In genomic region chr1:205321959-205322283, GRCh38 we compare ENCODE assay signal across 8 cellular contexts. TPM values are rescaled to one million over a fixed set of nuclear protein-coding genes. Genes with fewer than 3 reads are reported as not detected.
DNase-seq lines count a peak whose midpoint lies in the region; ATAC-seq, FAIRE-seq and TF ChIP-seq lines count a peak whose summit lies in the region.

No MANE protein-coding gene starts in this region.

- intact Hi-C loops in GM12878 (cut with micrococcal nuclease; ENCODE audit: unreplicated experiment) = loop anchor here (2.0 kb wide), 1 partner anchor 37 kb away; no protein-coding TSS in a partner anchor

- H2AFZ ChIP-seq in GM12878 (ENCODE audit: control insufficient read depth, low read depth, low read length) = no peak overlapping the region

- CTCF ChIA-PET in GM12878 (lab: Yijun Ruan, JAX) = interaction anchor here (1.0 to 59.5 kb wide), 6 partner anchors 8 to 92 kb away, joined by 3 to 2333 read pairs (median 4); no protein-coding TSS in a partner anchor

- RAD21 ChIA-PET in GM12878 (lab: Charles Lee; ENCODE audit: unreplicated experiment) = interaction anchor here (0.7 to 23.9 kb wide), 10 partner anchors 8 to 366 kb away, joined by 3 to 892 read pairs (median 5); no protein-coding TSS in a partner anchor

- 24% methylated on average over 5 of the region's 5 CpGs for WGBS in GM12878 (ENCODE audit: insufficient coverage, insufficient replicate concordance, low lambda C conversion rate, missing lambda C conversion rate)

- SMC1A ChIA-PET in GM12878 (lab: Charles Lee; ENCODE audit: uncharacterized antibody, unreplicated experiment) = interaction anchor here (0.9 to 35.1 kb wide), 5 partner anchors 10 to 163 kb away, joined by 3 to 1445 read pairs (median 4); partner anchors contain the start of gene TMCC2

- peaks cover 0 to 2% (median 0%) of the 10 kb centered on the region in 5 donors for H3K27me3 Mint-ChIP-seq in naive thymus-derived CD8-positive, alpha-beta T cell

- H3K4me1 ChIP-seq in GM12878 (ENCODE audit: control insufficient read depth, insufficient read depth, low read length) = peaks cover 13% of the 10 kb centered on the region

- peaks cover 0 to 10% (median 0%) of the 10 kb centered on the region in 9 donors for H3K9me3 Mint-ChIP-seq in naive thymus-derived CD8-positive, alpha-beta T cell

- H4K20me1 ChIP-seq in GM12878 (ENCODE audit: control insufficient read depth, insufficient read depth) = no peaks in the 10 kb centered on the region; the same call in 1 of the 2 replicates

- no peak; the same call in 2 of the 3 replicates for ATAC-seq in GM12878
- no peak for ATAC-seq in naive thymus-derived CD8-positive, alpha-beta T cell
- ATAC-seq in GM18519 (IDR thresholded peaks at IDR 0.05; ENCODE audit: low FRiP score, unreplicated experiment) = no peak

- POLR2A ChIA-PET in GM12878 (lab: Charles Lee) = interaction anchor here (2.4 to 8.0 kb wide), 4 partner anchors 27 to 49 kb away, joined by 10 to 91 read pairs (median 56); no protein-coding TSS in a partner anchor
- POLR2A ChIA-PET in naive thymus-derived CD8-positive, alpha-beta T cell (lab: Charles Lee) = interaction anchor here (1.5 to 22.9 kb wide), 6 partner anchors 8 to 47 kb away, joined by 4 to 590 read pairs (median 141); no protein-coding TSS in a partner anchor

- peaks cover 12 to 23% (median 12%) of the 10 kb centered on the region in 3 donors for H3K36me3 Mint-ChIP-seq in naive thymus-derived CD8-positive, alpha-beta T cell

- TF ChIP-seq EP300 in GM12878 (IDR thresholded peaks at IDR 0.05; ENCODE audit: borderline replicate concordance in 1 of 2, control insufficient read depth in 1 of 2, low read depth in 2 of 2, low read length in 2 of 2) = no peak

- H3K27ac Mint-ChIP-seq in naive thymus-derived CD8-positive, alpha-beta T cell = peak overlapping the region in 9 of 10 donors; percentile 61 to 98 (median 92)

- no peak overlapping the region for H3K4me2 ChIP-seq in GM12878 (ENCODE audit: control insufficient read depth, insufficient read depth)

- H3K9ac ChIP-seq in GM12878 (ENCODE audit: control insufficient read depth, insufficient read depth, low read length) = no peak overlapping the region

- no peaks in the 10 kb centered on the region; the same call in 2 of the 3 replicates for H3K9me3 ChIP-seq in GM12878 (replicated peaks; ENCODE audit: control insufficient read depth, insufficient read depth, low read length)

- in situ Hi-C loops in GM12878 (cut with MboI) = loop anchor here (5.0 kb wide), 1 partner anchor 40 kb away; no protein-coding TSS in a partner anchor

- H3K79me2 ChIP-seq in GM12878 (ENCODE audit: control insufficient read depth, insufficient read depth, low read length) = no peaks in the 10 kb centered on the region

- H3K36me3 ChIP-seq in GM12878 (ENCODE audit: control insufficient read depth in 2 of 2, insufficient read depth in 2 of 2, low read length in 1 of 2) = no peaks in the 10 kb centered on the region

- no TSS peak for BruUV-seq in GM12878 (replicated peaks; lab: Mats Ljungman, UMichigan)

- peaks cover 40 to 78% (median 65%) of the 10 kb centered on the region in 4 donors for H3K4me1 Mint-ChIP-seq in naive thymus-derived CD8-positive, alpha-beta T cell

- no peak for FAIRE-seq in GM12878 (lab: Jason Lieb, UNC)

- DNase-seq in HFF-Myc (ENCODE audit: extremely low read depth, low read depth) = no peak
- no peak for DNase-seq in GM12878 (ENCODE audit: low read depth, low spot score)
- DNase-seq in naive thymus-derived CD8-positive, alpha-beta T cell = no peak
- no peak for DNase-seq in HuH-7 (ENCODE audit: low spot score)
- DNase-seq in activated gamma-delta T cell treated with Interleukin-2 at 50 U/mL for 16 hours = no peak
- DNase-seq in activated CD4-positive, CD25-positive, alpha-beta regulatory T cell (lab: John Stamatoyannopoulos, UW) = no peak

- TF ChIP-seq CTCF in 22Rv1 (IDR thresholded peaks at IDR 0.05) (no peak), HFF-Myc (IDR thresholded peaks at IDR 0.05; ENCODE audit: low read depth, low read length, missing control alignments) (no peak), GM12878 (IDR thresholded peaks at IDR 0.05 in 2 of 3, conservative IDR thresholded peaks at IDR 0.05 in 1 of 3; ENCODE audit: control insufficient read depth in 2 of 3, extremely low read depth in 1 of 3, insufficient read depth in 1 of 3, low read depth in 3 of 3, low read length in 3 of 3) (no peak)

- peak overlapping the region; percentile 92 to 100 (median 98) for H3K4me3 Mint-ChIP-seq in naive thymus-derived CD8-positive, alpha-beta T cell

- peaks cover 2 to 8% of the 10 kb centered on the region in 2 experiments; a peak in 3 of 4 replicates for H3K27me3 ChIP-seq in GM12878 (replicated peaks in 1 of 2; ENCODE audit: control insufficient read depth in 2 of 2, insufficient read depth in 2 of 2, low read length in 1 of 2)

- no peak for TF ChIP-seq POLR2A in GM12878 (IDR thresholded peaks at IDR 0.05; ENCODE audit: low read depth, low read length)

- no peak for TF ChIP-seq RAD21 in GM12878 (IDR thresholded peaks at IDR 0.05; ENCODE audit: insufficient read depth, low read depth, low read length)

- peak overlapping the region; percentile 89 for H3K4me3 ChIP-seq in HFF-Myc (replicated peaks; ENCODE audit: low read depth, low read length)
- H3K4me3 ChIP-seq in GM12878 = no peak overlapping the region

- H3K27ac ChIP-seq in 22Rv1 = peak overlapping the region; percentile 99
- H3K27ac ChIP-seq in GM12878 (ENCODE audit: control insufficient read depth, insufficient read depth) = no peak overlapping the region

TF ChIP-seq in GM12878, 131 proteins besides CTCF, POLR2A, EP300 and RAD21 (continues in another document):
- TF ChIP-seq, protein P1, sequence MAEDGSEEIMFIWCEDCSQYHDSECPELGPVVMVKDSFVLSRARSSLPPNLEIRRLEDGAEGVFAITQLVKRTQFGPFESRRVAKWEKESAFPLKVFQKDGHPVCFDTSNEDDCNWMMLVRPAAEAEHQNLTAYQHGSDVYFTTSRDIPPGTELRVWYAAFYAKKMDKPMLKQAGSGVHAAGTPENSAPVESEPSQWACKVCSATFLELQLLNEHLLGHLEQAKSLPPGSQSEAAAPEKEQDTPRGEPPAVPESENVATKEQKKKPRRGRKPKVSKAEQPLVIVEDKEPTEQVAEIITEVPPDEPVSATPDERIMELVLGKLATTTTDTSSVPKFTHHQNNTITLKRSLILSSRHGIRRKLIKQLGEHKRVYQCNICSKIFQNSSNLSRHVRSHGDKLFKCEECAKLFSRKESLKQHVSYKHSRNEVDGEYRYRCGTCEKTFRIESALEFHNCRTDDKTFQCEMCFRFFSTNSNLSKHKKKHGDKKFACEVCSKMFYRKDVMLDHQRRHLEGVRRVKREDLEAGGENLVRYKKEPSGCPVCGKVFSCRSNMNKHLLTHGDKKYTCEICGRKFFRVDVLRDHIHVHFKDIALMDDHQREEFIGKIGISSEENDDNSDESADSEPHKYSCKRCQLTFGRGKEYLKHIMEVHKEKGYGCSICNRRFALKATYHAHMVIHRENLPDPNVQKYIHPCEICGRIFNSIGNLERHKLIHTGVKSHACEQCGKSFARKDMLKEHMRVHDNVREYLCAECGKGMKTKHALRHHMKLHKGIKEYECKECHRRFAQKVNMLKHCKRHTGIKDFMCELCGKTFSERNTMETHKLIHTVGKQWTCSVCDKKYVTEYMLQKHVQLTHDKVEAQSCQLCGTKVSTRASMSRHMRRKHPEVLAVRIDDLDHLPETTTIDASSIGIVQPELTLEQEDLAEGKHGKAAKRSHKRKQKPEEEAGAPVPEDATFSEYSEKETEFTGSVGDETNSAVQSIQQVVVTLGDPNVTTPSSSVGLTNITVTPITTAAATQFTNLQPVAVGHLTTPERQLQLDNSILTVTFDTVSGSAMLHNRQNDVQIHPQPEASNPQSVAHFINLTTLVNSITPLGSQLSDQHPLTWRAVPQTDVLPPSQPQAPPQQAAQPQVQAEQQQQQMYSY (CRISPR knock-in tag; IDR thresholded peaks at IDR 0.05) = no peak

RNA-seq across cellular contexts. Expression of gene NUAK2, which starts 0.4 kb away (rescaled TPM):
- 16.3 and 17.6 TPM in 2 replicates for total RNA-seq in GM12878 (2013; cell fraction: nucleolus; rRNA removed)
- 1.6 and 2.0 TPM in 2 replicates for total RNA-seq in GM12878 (2014; rRNA removed)
- total RNA-seq in GM12878 (2014; rRNA removed; fragmentation: Illumina TruSeq; extraction: Trizol) = 0.83 and 1.2 TPM in 2 replicates
- 3.0 TPM in 2 replicates for total RNA-seq in GM12878 (2021)
- polyA plus RNA-seq in GM12878 (2011; ENCODE audit: low read depth) = 0.26 TPM
- polyA plus RNA-seq in GM12878 (2011; rRNA removed) = 1.4 and 2.0 TPM in 2 replicates
- 1.7 and 2.1 TPM in 2 replicates for polyA plus RNA-seq in GM12878 (2011; cell fraction: cytosol; rRNA removed)
- polyA plus RNA-seq in GM12878 (2011; cell fraction: nucleus; rRNA removed) = 3.5 and 3.8 TPM in 2 replicates
- polyA plus RNA-seq in GM12878 (2012) = 0.47 and 0.66 TPM in 2 replicates
- 0.81 and 1.2 TPM in 2 replicates for polyA plus RNA-seq in GM12878 (2014; fragmentation: Illumina TruSeq; extraction: Trizol)
- under 1 TPM; 0.27 to 0.31 TPM for polyA plus RNA-seq in GM12878 (2014; fragmentation: Nextera tagmentation; extraction: Ambion mirVana)
- polyA plus RNA-seq in GM12878 (2014; rRNA removed) = 1.1 and 1.4 TPM in 2 replicates
- 1 to 10 TPM in 1 of 2 experiments, under 1 TPM in 1; 0.87 to 1.3 TPM for polyA plus RNA-seq in GM12878 (2016; fragmentation: Nextera tagmentation; extraction: Ambion mirVana)
- polyA minus RNA-seq in GM12878 (2011; rRNA and poly(A)+ RNA removed) = 2.3 and 3.9 TPM in 2 replicates
- polyA minus RNA-seq in GM12878 (2011; cell fraction: cytosol; rRNA and poly(A)+ RNA removed) = 2.6 and 2.9 TPM in 2 replicates
- polyA minus RNA-seq in GM12878 (2011; cell fraction: nucleus; rRNA and poly(A)+ RNA removed) = 2.5 and 3.7 TPM in 2 replicates
- total RNA-seq in naive thymus-derived CD8-positive, alpha-beta T cell = 10 to 100 TPM; 46.9 to 47.9 TPM
- polyA plus RNA-seq in naive thymus-derived CD8-positive, alpha-beta T cell = 10 to 100 TPM; 14.3 to 73.6 (median 34.0) TPM

RNA-seq across cellular contexts. Expression of gene KLHDC8A, which starts 34.8 kb away (rescaled TPM):
- not detected in 2 replicates for total RNA-seq in GM12878 (2013; cell fraction: nucleolus; rRNA removed)
- total RNA-seq in GM12878 (2014; rRNA removed) (not detected in 2 replicates), GM12878 (2014; rRNA removed; fragmentation: Illumina TruSeq; extraction: Trizol) (not detected in 2 replicates), GM12878 (2021) (not detected in 2 replicates)
- not detected for polyA plus RNA-seq in GM12878 (2011; ENCODE audit: low read depth)
- polyA plus RNA-seq in GM12878 (2011; rRNA removed) (not detected in 2 replicates), GM12878 (2014; fragmentation: Illumina TruSeq; extraction: Trizol) (not detected in 2 replicates), GM12878 (2014; fragmentation: Nextera tagmentation; extraction: Ambion mirVana) (not detected), GM12878 (2014; rRNA removed) (not detected in 2 replicates), GM12878 (2016; fragmentation: Nextera tagmentation; extraction: Ambion mirVana) (not detected)
- polyA plus RNA-seq in GM12878 (2011; cell fraction: cytosol; rRNA removed) = not detected in 2 replicates
- polyA plus RNA-seq in GM12878 (2011; cell fraction: nucleus; rRNA removed) = not detected in 2 replicates
- not detected in 2 replicates for polyA plus RNA-seq in GM12878 (2012)
- not detected in 2 replicates for polyA minus RNA-seq in GM12878 (2011; rRNA and poly(A)+ RNA removed)
- not detected in 2 replicates for polyA minus RNA-seq in GM12878 (2011; cell fraction: cytosol; rRNA and poly(A)+ RNA removed)
- not detected in 2 replicates for polyA minus RNA-seq in GM12878 (2011; cell fraction: nucleus; rRNA and poly(A)+ RNA removed)
- total RNA-seq in naive thymus-derived CD8-positive, alpha-beta T cell = not detected
- not detected for polyA plus RNA-seq in naive thymus-derived CD8-positive, alpha-beta T cell
